In the genomic region with DNA sequence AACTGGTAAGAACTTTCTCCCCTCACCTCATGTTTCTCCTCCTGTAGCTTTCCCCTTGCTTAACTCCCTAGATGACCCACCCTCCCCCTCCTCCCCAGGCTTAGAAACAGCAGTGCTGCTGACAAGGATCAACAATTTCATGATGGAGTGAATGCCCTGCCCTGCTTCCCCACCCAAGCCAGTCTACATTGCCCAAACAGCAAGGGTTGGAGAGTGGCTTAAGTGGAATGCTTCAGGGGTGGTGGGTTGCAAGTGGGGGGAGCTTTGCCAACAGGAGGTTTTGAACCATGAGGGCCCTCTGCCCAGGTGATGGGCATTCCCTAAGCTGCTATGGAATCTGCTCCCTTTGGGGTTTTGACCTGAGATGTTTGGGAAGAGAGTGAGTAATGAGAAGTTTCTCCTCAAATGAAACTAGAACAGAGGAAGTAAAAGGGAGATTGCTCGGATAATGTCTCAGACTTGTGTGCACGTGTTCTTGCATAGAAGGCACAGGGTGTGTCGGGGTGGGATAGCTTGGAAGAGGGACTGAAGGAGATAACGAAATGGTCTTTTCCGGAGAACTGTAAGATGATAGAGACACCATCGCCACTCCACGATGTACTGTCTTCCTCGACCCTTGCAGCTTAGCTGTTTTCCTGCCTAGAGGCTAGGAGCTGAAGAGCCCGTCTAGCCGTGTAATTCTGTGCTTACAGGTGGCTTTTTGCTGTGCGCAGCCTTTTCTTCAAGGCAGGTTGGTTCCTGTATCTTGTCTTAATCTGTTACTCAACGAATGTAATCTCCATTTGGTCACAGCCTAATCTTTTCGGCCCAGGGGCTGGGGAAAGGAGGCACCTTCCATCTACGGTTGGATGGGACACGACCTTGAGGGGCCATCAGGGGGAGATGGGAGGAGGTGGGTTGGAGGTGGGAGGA, we compare ENCODE assay signal across 9 cellular contexts. TPM values are rescaled to one million over a fixed set of nuclear protein-coding genes. Genes with fewer than 3 reads are reported as not detected.
DNase-seq lines count a peak whose midpoint lies in the region; ATAC-seq and TF ChIP-seq lines count a peak whose summit lies in the region.
"Had no signal": no experiment of that assay in that cellular context is flagged by ENCODE, and none has a peak within 500 bp of the region (broad histone marks: within the 10 kb centered on the region; RNA-seq: fewer than 3 reads in every experiment).

No MANE protein-coding gene starts in this region.

- H3K4me1 Mint-ChIP-seq in activated naive CD4-positive, alpha-beta T cell treated with anti-CD3 and anti-CD28 coated beads for 36 hours (ENCODE audit: low read depth): peaks cover 7% of the 10 kb centered on the region
- peaks cover 31% of the 10 kb centered on the region for H3K4me1 Mint-ChIP-seq in activated CD4-positive, alpha-beta memory T cell treated with anti-CD3 and anti-CD28 coated beads, Interleukin-2, amount 10 ng/mL, durations not matched to agents 7 days and 5 days

- peak overlapping the region; percentile 88 to 96 for H3K27ac ChIP-seq in tibial artery

- H3K27me3 ChIP-seq in tibial artery: no peaks in the 10 kb centered on the region

- intact Hi-C loops in activated naive CD4-positive, alpha-beta T cell treated with anti-CD3 and anti-CD28 coated beads for 36 hours (cut with micrococcal nuclease): no loop called here
- intact Hi-C loops in tibial artery (cut with DNase I; ENCODE audit: low total_unique reads): no loop called here
- intact Hi-C loops in sciatic nerve (cut with DNase I): no loop called here

- no peaks in the 10 kb centered on the region for H3K36me3 Mint-ChIP-seq in activated naive CD4-positive, alpha-beta T cell treated with anti-CD3 and anti-CD28 coated beads for 36 hours (ENCODE audit: low read depth)
- H3K36me3 Mint-ChIP-seq in activated CD4-positive, alpha-beta memory T cell treated with anti-CD3 and anti-CD28 coated beads, Interleukin-2, amount 10 ng/mL, durations not matched to agents 7 days and 5 days (ENCODE audit: low read depth): no peaks in the 10 kb centered on the region

- H3K4me1 ChIP-seq in tibial artery: peaks cover 0 to 27% (median 7%) of the 10 kb centered on the region in 4 donors

- H3K27me3 Mint-ChIP-seq in activated naive CD4-positive, alpha-beta T cell treated with anti-CD3 and anti-CD28 coated beads for 36 hours (ENCODE audit: low read depth): peaks cover 11% of the 10 kb centered on the region
- H3K27me3 Mint-ChIP-seq in activated CD4-positive, alpha-beta memory T cell treated with anti-CD3 and anti-CD28 coated beads, Interleukin-2, amount 10 ng/mL, durations not matched to agents 7 days and 5 days: peaks cover 15% of the 10 kb centered on the region

- H3K9me3 ChIP-seq in iPS-18c (ENCODE audit: control insufficient read depth, insufficient read depth, low read length) (peaks cover 8% of the 10 kb centered on the region), tibial artery (no peaks in the 10 kb centered on the region)

- H3K4me3 ChIP-seq in iPS-18c (ENCODE audit: insufficient read depth, low read depth, low read length) (peak overlapping the region; percentile 16; the same call in 1 of the 2 replicates), tibial artery (peak overlapping the region; percentile 63 to 72)

- CTCF ChIA-PET in activated naive CD4-positive, alpha-beta T cell treated with anti-CD3 and anti-CD28 coated beads for 36 hours (lab: Charles Lee): interaction anchor here (0.5 to 1.6 kb wide), 5 partner anchors 9 to 517 kb away, joined by 3 to 6 read pairs (median 3); a partner anchor contains a TSS
- CTCF ChIA-PET in activated CD4-positive, alpha-beta memory T cell treated with anti-CD3 and anti-CD28 coated beads, Interleukin-2, amount 10 ng/mL, durations not matched to agents 7 days and 5 days (lab: Charles Lee): interaction anchor here (0.7 to 2.9 kb wide), 9 partner anchors 11 to 232 kb away, joined by 3 to 11 read pairs (median 5); a partner anchor contains a TSS

- DNase-seq in activated naive CD4-positive, alpha-beta T cell treated with anti-CD3 and anti-CD28 coated beads for 36 hours: no peak
- no peak for DNase-seq in activated naive CD4-positive, alpha-beta T cell treated with anti-CD3 and anti-CD28 coated beads, Interleukin-2, amount 50 U/mL, for 16 hours
- DNase-seq in activated CD4-positive, alpha-beta memory T cell treated with anti-CD3 and anti-CD28 coated beads, Interleukin-2, amount 10 ng/mL, durations not matched to agents 7 days and 5 days: no peak
- DNase-seq in tibial artery (no peak), sciatic nerve (ENCODE audit: low spot score) (no peak), NCI-H82 (lab: John Stamatoyannopoulos, UW) (no peak)

- no peaks in the 10 kb centered on the region for H3K9me3 Mint-ChIP-seq in activated naive CD4-positive, alpha-beta T cell treated with anti-CD3 and anti-CD28 coated beads for 36 hours
- H3K9me3 Mint-ChIP-seq in activated CD4-positive, alpha-beta memory T cell treated with anti-CD3 and anti-CD28 coated beads, Interleukin-2, amount 10 ng/mL, durations not matched to agents 7 days and 5 days: no peaks in the 10 kb centered on the region

- H3K4me3 Mint-ChIP-seq in activated naive CD4-positive, alpha-beta T cell treated with anti-CD3 and anti-CD28 coated beads for 36 hours: peak overlapping the region; percentile 84
- peak overlapping the region; percentile 85 for H3K4me3 Mint-ChIP-seq in activated CD4-positive, alpha-beta memory T cell treated with anti-CD3 and anti-CD28 coated beads, Interleukin-2, amount 10 ng/mL, durations not matched to agents 7 days and 5 days

- peak overlapping the region; percentile 50 for H3K27ac Mint-ChIP-seq in activated naive CD4-positive, alpha-beta T cell treated with anti-CD3 and anti-CD28 coated beads for 36 hours
- peak overlapping the region; percentile 49 for H3K27ac Mint-ChIP-seq in activated CD4-positive, alpha-beta memory T cell treated with anti-CD3 and anti-CD28 coated beads, Interleukin-2, amount 10 ng/mL, durations not matched to agents 7 days and 5 days

- ATAC-seq in GM18498 (IDR thresholded peaks at IDR 0.05; ENCODE audit: unreplicated experiment): no peak
- ATAC-seq in sciatic nerve: no peak

- H3K36me3 ChIP-seq in tibial artery: no peaks in the 10 kb centered on the region

- POLR2A ChIA-PET in activated CD4-positive, alpha-beta memory T cell treated with anti-CD3 and anti-CD28 coated beads, Interleukin-2, amount 10 ng/mL, durations not matched to agents 7 days and 5 days (lab: Charles Lee): interaction anchor here (1.3 to 3.4 kb wide), 5 partner anchors 12 to 300 kb away, joined by 3 to 13 read pairs (median 4); a partner anchor contains a TSS

- no peak for TF ChIP-seq CTCF in tibial artery (IDR thresholded peaks at IDR 0.05)

RNA-seq across cellular contexts. Expression of a gene that starts 10.1 kb away (rescaled TPM):
- not detected for total RNA-seq in activated naive CD4-positive, alpha-beta T cell treated with anti-CD3 and anti-CD28 coated beads for 36 hours
- total RNA-seq in activated CD4-positive, alpha-beta memory T cell treated with anti-CD3 and anti-CD28 coated beads, Interleukin-2, amount 10 ng/mL, durations not matched to agents 7 days and 5 days: under 1 TPM; 0.23 TPM
- total RNA-seq in sciatic nerve: 0.22 TPM
- total RNA-seq: lung microvascular endothelial cell had no signal

RNA-seq across cellular contexts. Expression of a gene that starts 11.4 kb away (rescaled TPM):
- total RNA-seq in activated naive CD4-positive, alpha-beta T cell treated with anti-CD3 and anti-CD28 coated beads for 36 hours: 10 to 100 TPM; 11.0 to 12.9 TPM
- 10 to 100 TPM; 33.3 to 39.9 TPM for total RNA-seq in activated CD4-positive, alpha-beta memory T cell treated with anti-CD3 and anti-CD28 coated beads, Interleukin-2, amount 10 ng/mL, durations not matched to agents 7 days and 5 days
- 14.8 TPM for total RNA-seq in sciatic nerve
